ENCODE assay signal across 9 cellular contexts in genomic region chr15:90211440-90212168, GRCh38. TPM values are rescaled to one million over a fixed set of nuclear protein-coding genes. Genes with fewer than 3 reads are reported as not detected.
DNase-seq lines count a peak whose midpoint lies in the region; ATAC-seq and TF ChIP-seq lines count a peak whose summit lies in the region.
"Had no signal": no experiment of that assay in that cellular context is flagged by ENCODE, and none has a peak within 500 bp of the region (broad histone marks: within the 10 kb centered on the region; RNA-seq: fewer than 3 reads in every experiment).

No MANE protein-coding gene starts in this region.

- peaks cover 0 to 45% (median 15%) of the 10 kb centered on the region in 3 donors for H3K4me1 ChIP-seq in gastroesophageal sphincter
- H3K4me1 ChIP-seq in osteoblast (ENCODE audit: insufficient read depth, low read length): peaks cover 9% of the 10 kb centered on the region

- peak overlapping the region in 3 of 4 donors; percentile 16 to 67 (median 46) for H3K27ac ChIP-seq in gastroesophageal sphincter
- no peak overlapping the region for H3K27ac ChIP-seq in osteoblast (ENCODE audit: low read depth, low read length)

- no peaks in the 10 kb centered on the region for H3K9me3 ChIP-seq in T-helper 17 cell (ENCODE audit: control insufficient read depth, low read length, poor library complexity, severe bottlenecking)
- no peaks in the 10 kb centered on the region for H3K9me3 ChIP-seq in gastroesophageal sphincter
- no peaks in the 10 kb centered on the region for H3K9me3 ChIP-seq in osteoblast (ENCODE audit: low read depth, low read length)

- no peaks in the 10 kb centered on the region for H4K20me1 ChIP-seq in osteoblast (ENCODE audit: insufficient read depth, low read length)

- H3K27ac Mint-ChIP-seq in Calu3 (ENCODE audit: unreplicated experiment) (peak overlapping the region; percentile 88), T-helper 17 cell (peak overlapping the region; percentile 29)
- H3K27ac Mint-ChIP-seq in activated CD8-positive, alpha-beta memory T cell treated with anti-CD3 and anti-CD28 coated beads, Interleukin-2, amount 10 ng/mL, durations not matched to agents 7 days and 5 days: no peak overlapping the region
- H3K27ac Mint-ChIP-seq: activated naive CD4-positive, alpha-beta T cell treated with anti-CD3 and anti-CD28 coated beads, Interleukin-2, amount 50 U/mL, for 24 hours had no signal

- H3K4me3 Mint-ChIP-seq in Calu3 (ENCODE audit: low read depth, unreplicated experiment): peak overlapping the region; percentile 51
- no peak overlapping the region for H3K4me3 Mint-ChIP-seq in T-helper 17 cell
- no peak overlapping the region for H3K4me3 Mint-ChIP-seq in activated CD8-positive, alpha-beta memory T cell treated with anti-CD3 and anti-CD28 coated beads, Interleukin-2, amount 10 ng/mL, durations not matched to agents 7 days and 5 days
- H3K4me3 Mint-ChIP-seq: activated naive CD4-positive, alpha-beta T cell treated with anti-CD3 and anti-CD28 coated beads, Interleukin-2, amount 50 U/mL, for 24 hours had no signal

- BruUV-seq in Calu3 (replicated peaks; lab: Mats Ljungman, UMichigan): no TSS peak

- intact Hi-C loops in Calu3 (cut with micrococcal nuclease; ENCODE audit: unreplicated experiment): loop anchor here (2.0 kb wide), 1 partner anchor 27 kb away; no protein-coding TSS in a partner anchor

- peaks cover 0 to 56% of the 10 kb centered on the region in 2 donors for H3K36me3 ChIP-seq in gastroesophageal sphincter
- no peaks in the 10 kb centered on the region for H3K36me3 ChIP-seq in osteoblast (ENCODE audit: insufficient read depth, low read length)

- ATAC-seq in T-helper 17 cell (no peak), gastroesophageal sphincter (peak; percentile 39), GM21526 (IDR thresholded peaks at IDR 0.05; ENCODE audit: low FRiP score, unreplicated experiment) (no peak)
- no peak for ATAC-seq in activated CD8-positive, alpha-beta memory T cell treated with anti-CD3 and anti-CD28 coated beads, Interleukin-2, amount 10 ng/mL, durations not matched to agents 7 days and 5 days

- peaks cover 53% of the 10 kb centered on the region for H3K4me1 Mint-ChIP-seq in Calu3 (ENCODE audit: low read depth, unreplicated experiment)
- peaks cover 34% of the 10 kb centered on the region for H3K4me1 Mint-ChIP-seq in T-helper 17 cell
- peaks cover 33% of the 10 kb centered on the region for H3K4me1 Mint-ChIP-seq in activated CD8-positive, alpha-beta memory T cell treated with anti-CD3 and anti-CD28 coated beads, Interleukin-2, amount 10 ng/mL, durations not matched to agents 7 days and 5 days

- H3K79me2 ChIP-seq in osteoblast (ENCODE audit: insufficient read depth, low read length): no peaks in the 10 kb centered on the region

- CTCF ChIA-PET in Calu3 (lab: Charles Lee): interaction anchor here (0.9 to 3.3 kb wide), 6 partner anchors 9 to 68 kb away, joined by 3 to 13 read pairs (median 4); partner anchors contain the start of genes CIB1, GDPGP1, SEMA4B and TTLL13
- CTCF ChIA-PET in activated CD8-positive, alpha-beta memory T cell treated with anti-CD3 and anti-CD28 coated beads, Interleukin-2, amount 10 ng/mL, durations not matched to agents 7 days and 5 days (lab: Charles Lee): interaction anchor here (2.0 kb wide), 1 partner anchor 10 kb away, joined by 4 read pairs; no protein-coding TSS in a partner anchor

- no peak for TF ChIP-seq POLR2A in gastroesophageal sphincter (IDR thresholded peaks at IDR 0.05)

- H3K36me3 Mint-ChIP-seq in Calu3 (ENCODE audit: insufficient read depth, unreplicated experiment): peaks cover 66% of the 10 kb centered on the region
- peaks cover 6% of the 10 kb centered on the region for H3K36me3 Mint-ChIP-seq in T-helper 17 cell (ENCODE audit: low read depth)
- H3K36me3 Mint-ChIP-seq in activated CD8-positive, alpha-beta memory T cell treated with anti-CD3 and anti-CD28 coated beads, Interleukin-2, amount 10 ng/mL, durations not matched to agents 7 days and 5 days: peaks cover 1% of the 10 kb centered on the region
- H3K36me3 Mint-ChIP-seq: activated naive CD4-positive, alpha-beta T cell treated with anti-CD3 and anti-CD28 coated beads, Interleukin-2, amount 50 U/mL, for 24 hours had no signal

- TF ChIP-seq CTCF in Calu3 (IDR thresholded peaks at IDR 0.05; ENCODE audit: unreplicated experiment) (no peak), gastroesophageal sphincter (IDR thresholded peaks at IDR 0.05) (no peak), osteoblast (IDR thresholded peaks at IDR 0.05; ENCODE audit: extremely low read depth, low read depth, low read length) (no peak)

- H3K4me2 ChIP-seq in osteoblast (ENCODE audit: insufficient read depth, low read length): peak overlapping the region; percentile 23

- H2AFZ ChIP-seq in osteoblast (ENCODE audit: low read length): peak overlapping the region; percentile 59

- no peak overlapping the region for H3K4me3 ChIP-seq in gastroesophageal sphincter
- no peak overlapping the region for H3K4me3 ChIP-seq in osteoblast (ENCODE audit: insufficient read depth, low read length)

- H3K9me3 Mint-ChIP-seq in Calu3 (ENCODE audit: low read depth, unreplicated experiment): no peaks in the 10 kb centered on the region
- no peaks in the 10 kb centered on the region for H3K9me3 Mint-ChIP-seq in activated CD8-positive, alpha-beta memory T cell treated with anti-CD3 and anti-CD28 coated beads, Interleukin-2, amount 10 ng/mL, durations not matched to agents 7 days and 5 days (ENCODE audit: low read depth)
- H3K9me3 Mint-ChIP-seq: activated naive CD4-positive, alpha-beta T cell treated with anti-CD3 and anti-CD28 coated beads, Interleukin-2, amount 50 U/mL, for 24 hours had no signal

- H3K27me3 Mint-ChIP-seq in Calu3 (ENCODE audit: unreplicated experiment) (no peaks in the 10 kb centered on the region), T-helper 17 cell (no peaks in the 10 kb centered on the region)
- no peaks in the 10 kb centered on the region for H3K27me3 Mint-ChIP-seq in activated CD8-positive, alpha-beta memory T cell treated with anti-CD3 and anti-CD28 coated beads, Interleukin-2, amount 10 ng/mL, durations not matched to agents 7 days and 5 days
- H3K27me3 Mint-ChIP-seq: activated naive CD4-positive, alpha-beta T cell treated with anti-CD3 and anti-CD28 coated beads, Interleukin-2, amount 50 U/mL, for 24 hours had no signal

- DNase-seq in Calu3 (peak; percentile 91), T-helper 17 cell (no peak), osteoblast (ENCODE audit: insufficient read length, low spot score, missing footprints) (peak; percentile 96), amygdala (lab: John Stamatoyannopoulos, UW) (no peak), NCI-H446 treated with DMSO at 0.1 percent for 48 hours (lab: John Stamatoyannopoulos, UW) (no peak)
- DNase-seq in activated CD8-positive, alpha-beta memory T cell treated with anti-CD3 and anti-CD28 coated beads, Interleukin-2, amount 10 ng/mL, durations not matched to agents 7 days and 5 days: no peak

- TF ChIP-seq EP300 in gastroesophageal sphincter (IDR thresholded peaks at IDR 0.05): no peak

- H3K27me3 ChIP-seq in gastroesophageal sphincter: no peaks in the 10 kb centered on the region
- H3K27me3 ChIP-seq in osteoblast (ENCODE audit: insufficient read depth, low read length): no peaks in the 10 kb centered on the region

- no CpG with 5 or more reads among the region's 13 CpGs for WGBS in gastroesophageal sphincter (ENCODE audit: low coverage in 1 of 2), 2 donors

RNA-seq across cellular contexts. Expression of gene SEMA4B, which starts 10.5 kb away (rescaled TPM):
- total RNA-seq in Calu3 (2022) (67.3 and 73.0 TPM in 2 replicates), T-helper 17 cell (10 to 100 TPM; 15.4 to 23.4 TPM), gastroesophageal sphincter (10 to 100 TPM; 18.7 to 44.9 (median 41.9) TPM), osteoblast (8.7 and 15.9 TPM in 2 replicates)
- 10 to 100 TPM in 1 of 2 experiments, 1 to 10 TPM in 1; 6.0 to 13.8 TPM for total RNA-seq in activated CD8-positive, alpha-beta memory T cell treated with anti-CD3 and anti-CD28 coated beads, Interleukin-2, amount 10 ng/mL, durations not matched to agents 7 days and 5 days

RNA-seq across cellular contexts. Expression of gene CIB1, which starts 22.1 kb away (rescaled TPM):
- total RNA-seq in Calu3 (2022) (82.8 and 86.7 TPM in 2 replicates), T-helper 17 cell (100 to 1,000 TPM; 166 to 183 TPM), gastroesophageal sphincter (10 to 100 TPM; 22.8 to 35.6 (median 25.5) TPM), osteoblast (21.4 and 23.0 TPM in 2 replicates)
- total RNA-seq in activated CD8-positive, alpha-beta memory T cell treated with anti-CD3 and anti-CD28 coated beads, Interleukin-2, amount 10 ng/mL, durations not matched to agents 7 days and 5 days: 100 to 1,000 TPM; 120 to 127 TPM

RNA-seq across cellular contexts. Expression of gene GDPGP1, which starts 22.4 kb away (rescaled TPM):
- 17.5 and 20.3 TPM in 2 replicates for total RNA-seq in Calu3 (2022)
- 1 to 10 TPM; 3.7 to 4.6 TPM for total RNA-seq in T-helper 17 cell
- 1 to 10 TPM; 2.0 to 8.9 (median 7.5) TPM for total RNA-seq in gastroesophageal sphincter
- total RNA-seq in osteoblast: 8.0 and 9.7 TPM in 2 replicates
- total RNA-seq in activated CD8-positive, alpha-beta memory T cell treated with anti-CD3 and anti-CD28 coated beads, Interleukin-2, amount 10 ng/mL, durations not matched to agents 7 days and 5 days: 1 to 10 TPM; 7.0 to 9.8 TPM

RNA-seq across cellular contexts. Expression of gene TTLL13, which starts 37.8 kb away (rescaled TPM):
- 0.29 and 0.71 TPM in 2 replicates for total RNA-seq in Calu3 (2022)
- under 1 TPM in 1 of 2 donors, not detected in 1; 0.29 TPM for total RNA-seq in T-helper 17 cell
- total RNA-seq in gastroesophageal sphincter: under 1 TPM in 1 of 4 donors, not detected in 3; 0.54 TPM
- under 0.01 TPM in 2 replicates for total RNA-seq in osteoblast
- total RNA-seq in activated CD8-positive, alpha-beta memory T cell treated with anti-CD3 and anti-CD28 coated beads, Interleukin-2, amount 10 ng/mL, durations not matched to agents 7 days and 5 days: 1 to 10 TPM in 1 of 2 experiments, under 1 TPM in 1; 0.80 to 1.1 TPM

RNA-seq across cellular contexts. Expression of gene NGRN, which starts 53.9 kb away (rescaled TPM):
- total RNA-seq in Calu3 (2022): 110 and 114 TPM in 2 replicates
- 10 to 100 TPM; 48.0 to 51.0 TPM for total RNA-seq in T-helper 17 cell
- total RNA-seq in gastroesophageal sphincter: 100 to 1,000 TPM; 127 to 182 (median 151) TPM
- 56.0 and 68.4 TPM in 2 replicates for total RNA-seq in osteoblast
- 10 to 100 TPM; 30.1 to 34.9 TPM for total RNA-seq in activated CD8-positive, alpha-beta memory T cell treated with anti-CD3 and anti-CD28 coated beads, Interleukin-2, amount 10 ng/mL, durations not matched to agents 7 days and 5 days

Comparison
In these comparisons a context has a peak if more than half of its experiments do, and no peak if none do; other contexts are left out.
1. DNase-seq: peak in Calu3 (single experiment) and osteoblast (single experiment); none in T-helper 17 cell (0 of 3), activated CD8-positive, alpha-beta memory T cell treated with anti-CD3 and anti-CD28 coated beads, Interleukin-2, amount 10 ng/mL, durations not matched to agents 7 days and 5 days (single experiment), amygdala (0 of 56) and NCI-H446 treated with DMSO at 0.1 percent for 48 hours (single experiment).